ENCODE assay signal across 8 cellular contexts in the genomic region with DNA sequence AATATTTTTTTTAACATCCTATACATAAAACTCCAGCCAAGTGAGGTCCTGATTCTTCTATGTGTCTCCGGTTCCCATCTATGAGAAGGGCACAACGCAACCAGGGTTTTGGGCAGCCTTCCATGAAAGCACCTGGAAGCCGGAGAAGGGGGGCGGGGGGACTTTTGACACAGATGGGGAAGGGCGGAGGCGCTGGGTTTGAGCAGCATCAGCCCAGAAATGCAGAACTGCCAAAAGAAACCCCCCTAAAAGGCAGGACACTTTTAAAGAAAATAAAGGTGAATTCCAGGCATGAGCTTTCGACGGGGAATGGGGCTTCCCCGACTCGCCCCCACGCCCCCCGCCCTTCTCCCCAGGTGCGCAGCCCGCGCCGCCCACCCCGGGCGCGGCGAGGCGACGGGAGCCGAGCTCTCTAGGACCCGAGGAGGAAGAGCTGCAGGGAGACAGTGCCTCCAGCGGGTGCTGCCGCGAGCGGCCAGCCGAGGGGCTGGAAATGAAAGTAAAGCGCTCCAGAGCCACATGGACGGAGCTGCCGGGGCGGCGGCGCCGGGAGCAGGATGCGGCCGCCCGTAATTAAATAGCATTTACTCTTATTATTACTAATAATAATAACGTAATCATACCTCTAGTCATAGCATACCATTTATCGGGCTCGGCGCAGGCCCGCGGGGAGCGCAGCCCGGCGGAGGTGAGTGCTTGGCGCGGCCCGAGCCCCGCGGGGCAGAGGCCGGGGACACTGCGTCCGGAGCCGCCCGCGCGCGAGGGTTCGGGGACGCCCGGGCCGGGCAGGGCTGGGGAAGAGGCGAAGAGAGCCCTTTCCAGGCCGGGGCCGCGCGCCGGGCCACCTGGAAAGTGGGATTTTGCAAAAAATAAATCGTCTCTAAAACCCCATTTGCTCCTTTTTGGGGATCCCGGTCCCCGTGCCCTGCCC. TPM values are rescaled to one million over a fixed set of nuclear protein-coding genes. Genes with fewer than 3 reads are reported as not detected.
DNase-seq lines count a peak whose midpoint lies in the region; ATAC-seq, FAIRE-seq and TF ChIP-seq lines count a peak whose summit lies in the region.

A gene with protein sequence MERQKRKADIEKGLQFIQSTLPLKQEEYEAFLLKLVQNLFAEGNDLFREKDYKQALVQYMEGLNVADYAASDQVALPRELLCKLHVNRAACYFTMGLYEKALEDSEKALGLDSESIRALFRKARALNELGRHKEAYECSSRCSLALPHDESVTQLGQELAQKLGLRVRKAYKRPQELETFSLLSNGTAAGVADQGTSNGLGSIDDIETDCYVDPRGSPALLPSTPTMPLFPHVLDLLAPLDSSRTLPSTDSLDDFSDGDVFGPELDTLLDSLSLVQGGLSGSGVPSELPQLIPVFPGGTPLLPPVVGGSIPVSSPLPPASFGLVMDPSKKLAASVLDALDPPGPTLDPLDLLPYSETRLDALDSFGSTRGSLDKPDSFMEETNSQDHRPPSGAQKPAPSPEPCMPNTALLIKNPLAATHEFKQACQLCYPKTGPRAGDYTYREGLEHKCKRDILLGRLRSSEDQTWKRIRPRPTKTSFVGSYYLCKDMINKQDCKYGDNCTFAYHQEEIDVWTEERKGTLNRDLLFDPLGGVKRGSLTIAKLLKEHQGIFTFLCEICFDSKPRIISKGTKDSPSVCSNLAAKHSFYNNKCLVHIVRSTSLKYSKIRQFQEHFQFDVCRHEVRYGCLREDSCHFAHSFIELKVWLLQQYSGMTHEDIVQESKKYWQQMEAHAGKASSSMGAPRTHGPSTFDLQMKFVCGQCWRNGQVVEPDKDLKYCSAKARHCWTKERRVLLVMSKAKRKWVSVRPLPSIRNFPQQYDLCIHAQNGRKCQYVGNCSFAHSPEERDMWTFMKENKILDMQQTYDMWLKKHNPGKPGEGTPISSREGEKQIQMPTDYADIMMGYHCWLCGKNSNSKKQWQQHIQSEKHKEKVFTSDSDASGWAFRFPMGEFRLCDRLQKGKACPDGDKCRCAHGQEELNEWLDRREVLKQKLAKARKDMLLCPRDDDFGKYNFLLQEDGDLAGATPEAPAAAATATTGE (plus strand): TSS at position 441 of the 931 bp plus-strand sequence. CDS start 19,136 bp downstream, outside the sequence.

- ATAC-seq in GM21576 (IDR thresholded peaks at IDR 0.05; ENCODE audit: unreplicated experiment) = peak; percentile 74
- peak; percentile 97 to 98 for ATAC-seq in naive thymus-derived CD8-positive, alpha-beta T cell

- H3K9me3 Mint-ChIP-seq in activated T-helper 1 cell treated with anti-CD3 and anti-CD28 coated beads, Interleukin-12 subunit alpha, Interleukin-12 subunit beta, Interleukin-2, Interleukin-4 antibody, amounts not matched to agents 30 ng/mL and 10 ng/mL and 1 ng/mL, durations not matched to agents 14 hours and 24 hours and 36 hours = no peaks in the 10 kb centered on the region
- H3K9me3 Mint-ChIP-seq in naive thymus-derived CD8-positive, alpha-beta T cell = no peaks in the 10 kb centered on the region

- FAIRE-seq in RCC 7860 (lab: Jason Lieb, UNC) = no peak

- H3K4me3 ChIP-seq in Jurkat, Clone E6-1 (ENCODE audit: low read length) = peak within 1 kb of the TSS; percentile 78
- peak within 1 kb of the TSS; percentile 72 to 90 (median 79) for H3K4me3 ChIP-seq in fibroblast of lung (replicated peaks in 1 of 4; ENCODE audit: control extremely low read depth in 1 of 4, insufficient read depth in 1 of 4, low read depth in 3 of 4, low read length in 4 of 4)

- H3K27ac Mint-ChIP-seq in activated T-helper 1 cell treated with anti-CD3 and anti-CD28 coated beads, Interleukin-12 subunit alpha, Interleukin-12 subunit beta, Interleukin-2, Interleukin-4 antibody, amounts not matched to agents 30 ng/mL and 10 ng/mL and 1 ng/mL, durations not matched to agents 14 hours and 24 hours and 36 hours = peak within 1 kb of the TSS; percentile 82
- H3K27ac Mint-ChIP-seq in naive thymus-derived CD8-positive, alpha-beta T cell = peak within 1 kb of the TSS; percentile 80 to 96 (median 91)

- H3K4me3 Mint-ChIP-seq in activated T-helper 1 cell treated with anti-CD3 and anti-CD28 coated beads, Interleukin-12 subunit alpha, Interleukin-12 subunit beta, Interleukin-2, Interleukin-4 antibody, amounts not matched to agents 30 ng/mL and 10 ng/mL and 1 ng/mL, durations not matched to agents 14 hours and 24 hours and 36 hours = peak within 1 kb of the TSS; percentile 87
- H3K4me3 Mint-ChIP-seq in naive thymus-derived CD8-positive, alpha-beta T cell = peak within 1 kb of the TSS; percentile 76 to 93 (median 84)

- peak within 1 kb of the TSS; percentile 69 for H3K9ac ChIP-seq in fibroblast of lung (ENCODE audit: insufficient read depth, low read length)

- H3K4me1 ChIP-seq in fibroblast of lung (ENCODE audit: control insufficient read depth, extremely low read depth, insufficient read depth, low read length) = peaks cover 6% of the 10 kb centered on the region

- peaks cover 52% of the 10 kb centered on the region for H3K79me2 ChIP-seq in fibroblast of lung (ENCODE audit: control insufficient read depth, insufficient read depth, low read length)

- TF ChIP-seq CTCF in fibroblast of lung (conservative IDR thresholded peaks at IDR 0.05 in 1 of 2, IDR thresholded peaks at IDR 0.05 in 1 of 2; ENCODE audit: low read depth in 1 of 2, low read length in 2 of 2) = peak; percentile 43 to 54

- peaks cover 11% of the 10 kb centered on the region for H3K36me3 Mint-ChIP-seq in activated T-helper 1 cell treated with anti-CD3 and anti-CD28 coated beads, Interleukin-12 subunit alpha, Interleukin-12 subunit beta, Interleukin-2, Interleukin-4 antibody, amounts not matched to agents 30 ng/mL and 10 ng/mL and 1 ng/mL, durations not matched to agents 14 hours and 24 hours and 36 hours (ENCODE audit: low read depth)
- H3K36me3 Mint-ChIP-seq in naive thymus-derived CD8-positive, alpha-beta T cell = peaks cover 0 to 3% (median 0%) of the 10 kb centered on the region in 3 donors

- no peaks in the 10 kb centered on the region for H3K27me3 ChIP-seq in fibroblast of lung (ENCODE audit: control insufficient read depth, insufficient read depth, low read length)

- H3K4me2 ChIP-seq in fibroblast of lung (ENCODE audit: extremely low read depth, insufficient read depth, low read length) = peak within 1 kb of the TSS; percentile 100

- DNase-seq in DMS53 treated with DMSO at 0.1 percent for 48 hours (lab: John Stamatoyannopoulos, UW; ENCODE audit: unreplicated experiment) (peak; percentile 40), RCC 7860 (ENCODE audit: low spot score) (peak; percentile 64), fibroblast of lung (ENCODE audit: low read depth in 2 of 2) (peak; percentile 77 to 80)
- peak; percentile 76 for DNase-seq in Jurkat, Clone E6-1 (ENCODE audit: low read depth, low spot score)
- DNase-seq in activated T-helper 1 cell treated with anti-CD3 and anti-CD28 coated beads, Interleukin-12 subunit alpha, Interleukin-12 subunit beta, Interleukin-2, Interleukin-4 antibody, amounts not matched to agents 30 ng/mL and 10 ng/mL and 1 ng/mL, durations not matched to agents 14 hours and 24 hours and 36 hours (ENCODE audit: low spot score) = peak; percentile 81
- peak; percentile 76 to 90 (median 84) for DNase-seq in naive thymus-derived CD8-positive, alpha-beta T cell
- peak; percentile 72 to 85 (median 82) for DNase-seq in stimulated activated naive CD4-positive, alpha-beta T cell (lab: John Stamatoyannopoulos, UW)

- H4K20me1 ChIP-seq in fibroblast of lung (ENCODE audit: control insufficient read depth, extremely low read depth, insufficient read depth, low read length) = no peaks in the 10 kb centered on the region

- H3K27ac ChIP-seq in fibroblast of lung (ENCODE audit: insufficient read depth, low read length) = peak within 1 kb of the TSS; percentile 77

- intact Hi-C loops in activated T-helper 1 cell treated with anti-CD3 and anti-CD28 coated beads, Interleukin-12 subunit alpha, Interleukin-12 subunit beta, Interleukin-2, Interleukin-4 antibody, amounts not matched to agents 30 ng/mL and 10 ng/mL and 1 ng/mL, durations not matched to agents 14 hours and 24 hours and 36 hours (cut with micrococcal nuclease) = loop anchor here (1.0 to 5.0 kb wide), 4 partner anchors 15 to 444 kb away; a partner anchor contains a TSS

- peak within 1 kb of the TSS; percentile 22 for H2AFZ ChIP-seq in fibroblast of lung (ENCODE audit: low read length)

- POLR2A ChIA-PET in naive thymus-derived CD8-positive, alpha-beta T cell (lab: Charles Lee) = interaction anchor here (0.6 to 3.7 kb wide), 14 partner anchors 9 to 775 kb away, joined by 3 to 112 read pairs (median 4); a partner anchor contains a TSS

- H3K4me1 Mint-ChIP-seq in activated T-helper 1 cell treated with anti-CD3 and anti-CD28 coated beads, Interleukin-12 subunit alpha, Interleukin-12 subunit beta, Interleukin-2, Interleukin-4 antibody, amounts not matched to agents 30 ng/mL and 10 ng/mL and 1 ng/mL, durations not matched to agents 14 hours and 24 hours and 36 hours (ENCODE audit: low read depth) = peaks cover 36% of the 10 kb centered on the region
- H3K4me1 Mint-ChIP-seq in naive thymus-derived CD8-positive, alpha-beta T cell = peaks cover 19 to 37% (median 33%) of the 10 kb centered on the region in 4 donors

- H3K9me3 ChIP-seq in fibroblast of lung (ENCODE audit: control insufficient read depth, insufficient read depth, low read depth, low read length) = no peaks in the 10 kb centered on the region

- H3K27me3 Mint-ChIP-seq in activated T-helper 1 cell treated with anti-CD3 and anti-CD28 coated beads, Interleukin-12 subunit alpha, Interleukin-12 subunit beta, Interleukin-2, Interleukin-4 antibody, amounts not matched to agents 30 ng/mL and 10 ng/mL and 1 ng/mL, durations not matched to agents 14 hours and 24 hours and 36 hours (ENCODE audit: insufficient read depth) = no peaks in the 10 kb centered on the region
- no peaks in the 10 kb centered on the region for H3K27me3 Mint-ChIP-seq in naive thymus-derived CD8-positive, alpha-beta T cell

- no peaks in the 10 kb centered on the region for H3K36me3 ChIP-seq in fibroblast of lung (ENCODE audit: control insufficient read depth, insufficient read depth, low read length)

RNA-seq across cellular contexts. Expression of the gene that starts here (rescaled TPM):
- polyA plus RNA-seq in Jurkat, Clone E6-1 (2012; ENCODE audit: insufficient read depth, insufficient read length) = 39.9 TPM
- 77.1 and 79.0 TPM in 2 replicates for total RNA-seq in activated T-helper 1 cell treated with anti-CD3 and anti-CD28 coated beads, Interleukin-12 subunit alpha, Interleukin-12 subunit beta, Interleukin-2, Interleukin-4 antibody, amounts not matched to agents 30 ng/mL and 10 ng/mL and 1 ng/mL, durations not matched to agents 14 hours and 24 hours and 36 hours
- 39.3 and 64.4 TPM in 2 replicates for total RNA-seq in fibroblast of lung
- polyA plus RNA-seq in fibroblast of lung = 30.6 and 42.1 TPM in 2 replicates
- 62.7 and 75.0 TPM in 2 replicates for polyA plus RNA-seq in fibroblast of lung (2012)
- polyA minus RNA-seq in fibroblast of lung (ENCODE audit: low replicate concordance) = 102 and 122 TPM in 2 replicates
- total RNA-seq in naive thymus-derived CD8-positive, alpha-beta T cell = 10 to 100 TPM; 48.0 to 48.1 TPM
- polyA plus RNA-seq in naive thymus-derived CD8-positive, alpha-beta T cell = 1 to 10 TPM in 2 of 3 donors, under 1 TPM in 1; 0.65 to 1.5 (median 1.2) TPM

Comparison
In these comparisons a context has a peak if more than half of its experiments do, and no peak if none do; other contexts are left out.
1. Peak in every context shown above with its lines: DNase-seq, ATAC-seq, H3K4me3 ChIP-seq and H3K27ac ChIP-seq.
2. RNA of the gene that starts here (polyA plus RNA-seq): 30.6 to 75.0 TPM in fibroblast of lung; 0.65 to 1.5 TPM in naive thymus-derived CD8-positive, alpha-beta T cell; every median in the first group is over 10 times any median in the second.